Comparison of ENCODE assay signal across 25 cellular contexts in the genomic region with DNA sequence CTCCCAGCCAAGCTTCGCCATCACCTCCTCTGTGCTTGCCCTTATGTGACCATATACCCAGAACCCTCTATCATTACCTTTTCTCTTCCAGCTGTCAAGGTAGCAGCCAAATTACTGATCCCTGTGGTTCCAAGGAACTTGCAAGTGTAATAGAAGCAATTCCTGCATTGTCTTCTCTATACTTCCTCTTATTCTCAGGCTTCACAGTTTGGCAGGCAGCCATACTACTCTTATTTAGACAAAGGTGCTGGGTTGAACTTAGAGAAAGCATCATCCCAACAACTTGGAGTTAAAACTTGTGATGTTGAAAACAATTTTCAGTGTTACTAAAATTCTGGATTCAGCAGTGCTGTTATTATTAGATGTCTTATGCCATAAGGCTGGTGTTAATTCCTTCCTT.
DNase-seq lines count a peak whose midpoint lies in the region; ATAC-seq lines count a peak whose summit lies in the region.
"Had no signal": no experiment of that assay in that cellular context is flagged by ENCODE, and none has a peak within 500 bp of the region (broad histone marks: within the 10 kb centered on the region; RNA-seq: fewer than 3 reads in every experiment).

No MANE protein-coding gene starts in this region.

- peaks cover 42% of the 10 kb centered on the region for H3K36me3 Mint-ChIP-seq in activated naive CD4-positive, alpha-beta T cell treated with anti-CD3 and anti-CD28 coated beads for 36 hours (ENCODE audit: low read depth)

- no peak overlapping the region for H3K27ac Mint-ChIP-seq in activated naive CD4-positive, alpha-beta T cell treated with anti-CD3 and anti-CD28 coated beads for 36 hours
- H3K27ac Mint-ChIP-seq: activated CD8-positive, alpha-beta T cell treated with anti-CD3 and anti-CD28 coated beads, Interleukin-2, amount 10 ng/mL, durations not matched to agents 7 days and 5 days; activated naive CD8-positive, alpha-beta T cell; B cell; GM23338; type B pancreatic cell had no signal

- H3K27me3 Mint-ChIP-seq in activated naive CD4-positive, alpha-beta T cell treated with anti-CD3 and anti-CD28 coated beads for 36 hours (ENCODE audit: low read depth): no peaks in the 10 kb centered on the region
- H3K27me3 Mint-ChIP-seq: activated naive CD8-positive, alpha-beta T cell; B cell; naive thymus-derived CD8-positive, alpha-beta T cell; type B pancreatic cell had no signal

- H3K9me3 Mint-ChIP-seq in activated naive CD4-positive, alpha-beta T cell treated with anti-CD3 and anti-CD28 coated beads for 36 hours: no peaks in the 10 kb centered on the region
- H3K9me3 Mint-ChIP-seq: GM23338; naive thymus-derived CD8-positive, alpha-beta T cell; type B pancreatic cell had no signal

- H3K4me3 Mint-ChIP-seq in activated naive CD4-positive, alpha-beta T cell treated with anti-CD3 and anti-CD28 coated beads for 36 hours: no peak overlapping the region
- H3K4me3 Mint-ChIP-seq: activated CD8-positive, alpha-beta T cell treated with anti-CD3 and anti-CD28 coated beads, Interleukin-2, amount 10 ng/mL, durations not matched to agents 7 days and 5 days; activated naive CD8-positive, alpha-beta T cell; B cell; GM23338; naive thymus-derived CD8-positive, alpha-beta T cell; type B pancreatic cell had no signal

- H3K4me1 Mint-ChIP-seq in activated naive CD4-positive, alpha-beta T cell treated with anti-CD3 and anti-CD28 coated beads for 36 hours (ENCODE audit: low read depth): peaks cover 25% of the 10 kb centered on the region

- intact Hi-C loops in activated naive CD4-positive, alpha-beta T cell treated with anti-CD3 and anti-CD28 coated beads for 36 hours (cut with micrococcal nuclease): no loop called here

- H3K27ac ChIP-seq in substantia nigra (ENCODE audit: low read depth, low read length, poor library complexity, severe bottlenecking): no peak overlapping the region
- H3K27ac ChIP-seq: A549, left ventricle myocardium inferior had no signal

- peak; percentile 17 to 37 for DNase-seq in AML-193 (lab: John Stamatoyannopoulos, UW)
- peak; percentile 62 to 67 for DNase-seq in Kasumi-1 (lab: John Stamatoyannopoulos, UW)
- peak; percentile 48 for DNase-seq in RPMI8226
- DNase-seq in dermis blood vessel endothelial cell: peak; percentile 47
- DNase-seq in substantia nigra (lab: John Stamatoyannopoulos, UW): no peak
- DNase-seq in activated naive CD4-positive, alpha-beta T cell treated with anti-CD3 and anti-CD28 coated beads for 36 hours: no peak
- DNase-seq in ACHN: no peak
- DNase-seq: activated CD8-positive, alpha-beta T cell treated with anti-CD3 and anti-CD28 coated beads, Interleukin-2, amount 10 ng/mL, durations not matched to agents 7 days and 5 days; activated T-cell treated with anti-CD3 and anti-CD28 coated beads for 4 hours; aorta; left ventricle myocardium inferior; naive thymus-derived CD8-positive, alpha-beta T cell; NCI-H1417; NCI-H2029 treated with DMSO at 0.1 percent for 48 hours; NCI-H446; PC-3; SHP77; stimulated activated CD8-positive, alpha-beta memory T cell treated with anti-CD3 and anti-CD28 coated beads, Interleukin-4, amount 100 ng/mL, for 48 hours had no signal

- ATAC-seq in HG02571 (IDR thresholded peaks at IDR 0.05; ENCODE audit: unreplicated experiment): no peak
- ATAC-seq: A549; activated CD4-positive, CD25-positive, alpha-beta regulatory T cell treated with anti-CD3 and anti-CD28 coated beads, Interleukin-2, amount 50 U/mL, for 24 hours; activated CD8-positive, alpha-beta T cell treated with anti-CD3 and anti-CD28 coated beads, Interleukin-2, amount 10 ng/mL, durations not matched to agents 7 days and 5 days; GM23338; naive thymus-derived CD8-positive, alpha-beta T cell; PC-3 had no signal

- CTCF ChIA-PET in activated naive CD4-positive, alpha-beta T cell treated with anti-CD3 and anti-CD28 coated beads for 36 hours (lab: Charles Lee): no interaction called here

- in situ Hi-C loops in ACHN (cut with HindIII; ENCODE audit: low pct_ligation_motif_present, low pct_unique_long_range_greater_than_20kb, low sequenced_read_pairs): no loop called here

Comparison
In these comparisons a context has a peak if more than half of its experiments do, and no peak if none do; other contexts are left out.
1. DNase-seq: peak in AML-193 (2 of 2), Kasumi-1 (2 of 2), RPMI8226 (single experiment) and dermis blood vessel endothelial cell (single experiment); none in substantia nigra (0 of 49), activated naive CD4-positive, alpha-beta T cell treated with anti-CD3 and anti-CD28 coated beads for 36 hours (single experiment) and ACHN (single experiment).